ENCODE assay signal across 8 cellular contexts in genomic region chr11:59615132-59615636, GRCh38. TPM values are rescaled to one million over a fixed set of nuclear protein-coding genes. Genes with fewer than 3 reads are reported as not detected.
DNase-seq lines count a peak whose midpoint lies in the region; TF ChIP-seq lines count a peak whose summit lies in the region.

No MANE protein-coding gene starts in this region.

- H2BK5ac ChIP-seq in mesendoderm (ENCODE audit: low read length): no peak overlapping the region

- H3K27ac ChIP-seq in dorsolateral prefrontal cortex (peak overlapping the region in 51 of 59 donors; percentile 3 to 95 (median 81)), mesendoderm (ENCODE audit: low read depth, low read length) (peak overlapping the region; percentile 63)

- peak overlapping the region; percentile 62 to 94 (median 85) for H3K4me3 ChIP-seq in dorsolateral prefrontal cortex
- peak overlapping the region; percentile 75 for H3K4me3 ChIP-seq in mesendoderm (ENCODE audit: low read length)

- no peak overlapping the region for H2BK15ac ChIP-seq in mesendoderm (replicated peaks; ENCODE audit: low read depth)

- H3K9ac ChIP-seq in mesendoderm (ENCODE audit: low read length): peak overlapping the region; percentile 68

- H2BK120ac ChIP-seq in mesendoderm (ENCODE audit: low read depth, low read length): no peak overlapping the region

- DNase-seq in DMS79 treated with DMSO at 0.1 percent for 48 hours (lab: John Stamatoyannopoulos, UW): peak; percentile 43
- DNase-seq in H4 (ENCODE audit: low spot score): peak; percentile 8
- peak; percentile 43 for DNase-seq in NAMALWA (ENCODE audit: low spot score)
- DNase-seq in activated CD4-positive, alpha-beta T cell treated with anti-CD3 and anti-CD28 coated beads, Interleukin-2, amount 50 U/mL, for 24 hours (ENCODE audit: low read depth in 1 of 2, low spot score in 1 of 2): peak; percentile 35 to 46
- peak in 9 of 10 donors; percentile 31 to 63 (median 53) for DNase-seq in dorsolateral prefrontal cortex
- DNase-seq in mesendoderm: peak; percentile 51
- peak; percentile 34 for DNase-seq in stimulated activated CD8-positive, alpha-beta memory T cell treated with anti-CD3 and anti-CD28 coated beads, Interleukin-15, amount 100 ng/mL, for 1 hour (ENCODE audit: low read depth)
- DNase-seq in NCI-H187 treated with DMSO at 0.1 percent for 48 hours (lab: John Stamatoyannopoulos, UW): no peak

- H3K23ac ChIP-seq in mesendoderm (ENCODE audit: low read length): no peak overlapping the region

- H3K79me2 ChIP-seq in mesendoderm (ENCODE audit: control insufficient read depth, insufficient read depth, low read length): peaks cover 29% of the 10 kb centered on the region

- peak overlapping the region; percentile 91 for H3K18ac ChIP-seq in mesendoderm (ENCODE audit: low read length)

- TF ChIP-seq CTCF in dorsolateral prefrontal cortex (IDR thresholded peaks at IDR 0.05 in 54 of 56, conservative IDR thresholded peaks at IDR 0.05 in 2 of 56; ENCODE audit: low read depth in 1 of 56, partially characterized antibody in 56 of 56): no peak

- no CpG with 5 or more reads among the region's 51 CpGs for WGBS in mesendoderm (ENCODE audit: extremely low coverage, insufficient coverage, low lambda C conversion rate)

- peaks cover 12% of the 10 kb centered on the region for H3K79me1 ChIP-seq in mesendoderm (ENCODE audit: low read length)

- H3K4ac ChIP-seq in mesendoderm (ENCODE audit: low read depth, low read length): peak overlapping the region; percentile 88

- peaks cover 6% of the 10 kb centered on the region for H3K4me1 ChIP-seq in mesendoderm (ENCODE audit: control insufficient read depth, low read depth, low read length)

- H3K27me3 ChIP-seq in dorsolateral prefrontal cortex: no peaks in the 10 kb centered on the region
- H3K27me3 ChIP-seq in mesendoderm (ENCODE audit: insufficient read depth, low read length, poor library complexity): no peaks in the 10 kb centered on the region

- intact Hi-C loops in dorsolateral prefrontal cortex (cut with DNase I): loop anchor here (5.0 to 10.0 kb wide), 3 partner anchors 48 to 140 kb away; partner anchors contain the start of gene STX3 (in 1 of the 2)

- peak overlapping the region; percentile 90 for H3K56ac ChIP-seq in mesendoderm (ENCODE audit: low read length)

- no peak overlapping the region for H4K8ac ChIP-seq in mesendoderm (ENCODE audit: low read depth, low read length)

- H2AK5ac ChIP-seq in mesendoderm (ENCODE audit: low read length): no peak overlapping the region

- no peak overlapping the region for H4K5ac ChIP-seq in mesendoderm (ENCODE audit: low read length)

- peaks cover 2% of the 10 kb centered on the region for H3K36me3 ChIP-seq in mesendoderm (ENCODE audit: control insufficient read depth, insufficient read depth, low read length)

- peak overlapping the region; percentile 90 for H3K4me2 ChIP-seq in mesendoderm (ENCODE audit: low read length)

RNA-seq across cellular contexts. Expression of gene OSBP, which starts 0.4 kb away (rescaled TPM):
- total RNA-seq in H4 (2014; rRNA removed; shearing (Covaris generic)): 20.9 and 21.0 TPM in 2 replicates
- 10 to 100 TPM; 30.7 to 54.6 (median 42.6) TPM for total RNA-seq in dorsolateral prefrontal cortex
- 21.5 TPM for polyA plus RNA-seq in mesendoderm (2013, experiment 1 of 2)
- polyA plus RNA-seq in mesendoderm (2013, experiment 2 of 2): 21.1 TPM

RNA-seq across cellular contexts. Expression of gene PATL1, which starts 53.7 kb away (rescaled TPM):
- 12.8 and 19.0 TPM in 2 replicates for total RNA-seq in H4 (2014; rRNA removed; shearing (Covaris generic))
- total RNA-seq in dorsolateral prefrontal cortex: 10 to 100 TPM; 14.6 to 38.0 (median 20.9) TPM
- 33.0 TPM for polyA plus RNA-seq in mesendoderm (2013, experiment 1 of 2)
- 32.9 TPM for polyA plus RNA-seq in mesendoderm (2013, experiment 2 of 2)
